ENCODE assay signal across 9 cellular contexts in the genomic region with DNA sequence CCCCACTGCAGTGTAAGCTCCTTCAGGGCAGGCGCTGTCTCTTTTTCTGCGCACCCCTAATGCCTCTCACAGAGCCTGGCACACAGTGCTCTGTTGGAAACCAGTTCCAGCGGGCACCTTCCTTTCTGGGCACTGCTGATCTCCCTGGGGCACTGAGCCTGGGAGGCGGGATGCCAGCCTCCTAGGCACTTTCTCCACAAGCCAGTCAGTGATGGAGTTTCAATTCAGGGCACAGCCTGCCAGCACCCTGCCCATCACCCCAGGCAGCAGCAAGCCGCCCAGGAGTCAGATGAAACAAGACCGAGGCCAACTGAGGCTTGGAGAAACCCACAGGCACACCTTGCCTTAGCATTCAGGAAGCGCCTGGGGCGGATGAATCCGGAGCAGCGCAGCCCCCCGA. TPM values are rescaled to one million over a fixed set of nuclear protein-coding genes. Genes with fewer than 3 reads are reported as not detected.
DNase-seq lines count a peak whose midpoint lies in the region; ATAC-seq and TF ChIP-seq lines count a peak whose summit lies in the region.
"Had no signal": no experiment of that assay in that cellular context is flagged by ENCODE, and none has a peak within 500 bp of the region (broad histone marks: within the 10 kb centered on the region; RNA-seq: fewer than 3 reads in every experiment).

No MANE protein-coding gene starts in this region.

- H2BK5ac ChIP-seq in neuronal stem cell (ENCODE audit: low read length), result peak overlapping the region; percentile 79

- H3K9me3 Mint-ChIP-seq in CD4-positive, alpha-beta memory T cell, result peaks cover 0 to 6% (median 0%) of the 10 kb centered on the region in 8 donors
- H3K9me3 Mint-ChIP-seq: activated T-cell treated with anti-CD3 and anti-CD28 coated beads, Interleukin-2, amount 50 U/mL, for 4 hours had no signal

- no peak overlapping the region for H3K4ac ChIP-seq in neuronal stem cell (ENCODE audit: low read length)

- peaks cover 19 to 23% of the 10 kb centered on the region in 2 donors for H3K4me1 ChIP-seq in neuronal stem cell (ENCODE audit: control insufficient read depth in 2 of 2, insufficient read depth in 1 of 2, low read depth in 1 of 2, low read length in 2 of 2)
- peaks cover 11% of the 10 kb centered on the region for H3K4me1 ChIP-seq in CD4-positive, alpha-beta memory T cell (ENCODE audit: insufficient read depth, low read length)

- no peaks in the 10 kb centered on the region for H3K79me1 ChIP-seq in neuronal stem cell (ENCODE audit: low read depth, low read length)

- H3K4me3 Mint-ChIP-seq in CD4-positive, alpha-beta memory T cell, result no peak overlapping the region
- H3K4me3 Mint-ChIP-seq: activated T-cell treated with anti-CD3 and anti-CD28 coated beads, Interleukin-2, amount 50 U/mL, for 4 hours had no signal

- H3K4me3 ChIP-seq in AG09309 (ENCODE audit: control insufficient read depth, low read depth, low read length) (peak overlapping the region; percentile 22), neuronal stem cell (ENCODE audit: low read length in 2 of 2) (peak overlapping the region; percentile 29 to 71)
- no peak overlapping the region for H3K4me3 ChIP-seq in CD4-positive, alpha-beta memory T cell (ENCODE audit: low read length in 2 of 2)

- H2BK15ac ChIP-seq in neuronal stem cell (ENCODE audit: low read length), result peak overlapping the region; percentile 90

- no peaks in the 10 kb centered on the region for H3K36me3 ChIP-seq in neuronal stem cell (replicated peaks in 1 of 2; ENCODE audit: control insufficient read depth in 2 of 2, insufficient read depth in 2 of 2, low read length in 2 of 2)
- H3K36me3 ChIP-seq in CD4-positive, alpha-beta memory T cell (ENCODE audit: insufficient read depth, low read length), result no peaks in the 10 kb centered on the region

- intact Hi-C loops in left cardiac atrium (cut with DNase I), result no loop called here
- intact Hi-C loops in CD4-positive, alpha-beta memory T cell (cut with micrococcal nuclease), result no loop called here

- CTCF ChIA-PET in CD4-positive, alpha-beta memory T cell (lab: Charles Lee; ENCODE audit: partially characterized antibody), result interaction anchor here (0.9 to 1.0 kb wide), 2 partner anchors 42 to 46 kb away, joined by 3 read pairs; no protein-coding TSS in a partner anchor

- no peak overlapping the region for H3K27ac Mint-ChIP-seq in CD4-positive, alpha-beta memory T cell

- H4K8ac ChIP-seq in neuronal stem cell (ENCODE audit: low read depth, low read length), result no peak overlapping the region

- H3K27me3 Mint-ChIP-seq in CD4-positive, alpha-beta memory T cell, result peaks cover 18 to 21% of the 10 kb centered on the region in 2 donors

- no CpG with 5 or more reads among the region's 11 CpGs for WGBS in neuronal stem cell (ENCODE audit: extremely low coverage in 2 of 2, insufficient read length in 2 of 2, insufficient replicate concordance in 1 of 2), 2 donors

- no peak for TF ChIP-seq CTCF in AG09309 (IDR thresholded peaks at IDR 0.05; ENCODE audit: control insufficient read depth, insufficient read depth, low read depth, low read length, missing control alignments)

- peak overlapping the region; percentile 84 for H3K18ac ChIP-seq in neuronal stem cell (ENCODE audit: low read length)

- H3K27ac ChIP-seq in angular gyrus (ENCODE audit: low read depth, low read length), result peak overlapping the region; percentile 33
- H3K27ac ChIP-seq in neuronal stem cell (replicated peaks; ENCODE audit: low read length), result peak overlapping the region; percentile 78
- H3K27ac ChIP-seq in CD4-positive, alpha-beta memory T cell (ENCODE audit: low read depth, low read length), result no peak overlapping the region

- POLR2A ChIA-PET in CD4-positive, alpha-beta memory T cell (lab: Charles Lee; ENCODE audit: partially characterized antibody), result interaction anchor here (1.0 to 3.1 kb wide), 4 partner anchors 9 to 47 kb away, joined by 3 to 10 read pairs (median 4); no protein-coding TSS in a partner anchor

- peak overlapping the region; percentile 23 for H3K14ac ChIP-seq in neuronal stem cell (ENCODE audit: low read length)

- H2BK120ac ChIP-seq in neuronal stem cell (ENCODE audit: low read depth, low read length), result peak overlapping the region; percentile 42

- H3K36me3 Mint-ChIP-seq in CD4-positive, alpha-beta memory T cell, result peaks cover 0 to 2% of the 10 kb centered on the region in 2 donors

- H3K9ac ChIP-seq in neuronal stem cell (ENCODE audit: low read depth, low read length, poor library complexity), result peak overlapping the region; percentile 39

- DNase-seq in AG09309 (ENCODE audit: low read depth) (no peak), left cardiac atrium (no peak), neuronal stem cell (ENCODE audit: low spot score) (no peak)
- DNase-seq in CD4-positive, alpha-beta memory T cell, result no peak
- DNase-seq in stimulated activated CD4-positive, alpha-beta T cell treated with anti-CD3 and anti-CD28 coated beads, Interleukin-2, amount 100 ng/mL, for 24 hours, result no peak
- DNase-seq: activated T-cell treated with anti-CD3 and anti-CD28 coated beads, Interleukin-2, amount 50 U/mL, for 4 hours had no signal

- H2BK12ac ChIP-seq in neuronal stem cell (ENCODE audit: low read length), result peak overlapping the region; percentile 59

- peak overlapping the region; percentile 93 for H2AK5ac ChIP-seq in neuronal stem cell (ENCODE audit: low read depth, low read length)

- H3K23ac ChIP-seq in neuronal stem cell (ENCODE audit: low read depth, low read length, poor library complexity), result peak overlapping the region; percentile 55

- H3K9me3 ChIP-seq in neuronal stem cell (replicated peaks in 1 of 2; ENCODE audit: control insufficient read depth in 2 of 2, insufficient read depth in 1 of 2, low read depth in 1 of 2, low read length in 2 of 2), result peaks cover 0 to 4% of the 10 kb centered on the region in 2 donors
- no peaks in the 10 kb centered on the region for H3K9me3 ChIP-seq in CD4-positive, alpha-beta memory T cell (ENCODE audit: control insufficient read depth in 1 of 2, low read length in 2 of 2)

- H2AFZ ChIP-seq in neuronal stem cell (ENCODE audit: low read length), result peak overlapping the region; percentile 77

- ATAC-seq in left cardiac atrium (peak; percentile 51 to 73), GM19467 (IDR thresholded peaks at IDR 0.05; ENCODE audit: unreplicated experiment) (no peak), GM18517 (IDR thresholded peaks at IDR 0.05; ENCODE audit: unreplicated experiment) (no peak)
- ATAC-seq: activated T-cell treated with anti-CD3 and anti-CD28 coated beads, Interleukin-2, amount 50 U/mL, for 4 hours had no signal

- no peak overlapping the region for H4K91ac ChIP-seq in neuronal stem cell (ENCODE audit: low read depth, low read length, poor library complexity)

- H3K27me3 ChIP-seq in neuronal stem cell (ENCODE audit: control insufficient read depth in 3 of 3, insufficient read depth in 3 of 3, low read depth in 1 of 3, low read length in 3 of 3), result no peaks in the 10 kb centered on the region
- no peaks in the 10 kb centered on the region for H3K27me3 ChIP-seq in CD4-positive, alpha-beta memory T cell (ENCODE audit: insufficient read depth, low read length)

- H3K4me2 ChIP-seq in neuronal stem cell (ENCODE audit: insufficient read depth, low read length, poor library complexity, severe bottlenecking), result peak overlapping the region; percentile 86

- peaks cover 13 to 28% (median 19%) of the 10 kb centered on the region in 4 donors for H3K4me1 Mint-ChIP-seq in CD4-positive, alpha-beta memory T cell

RNA-seq across cellular contexts. Expression of gene CTDSP2, which starts 5.7 kb away (rescaled TPM):
- 10 to 100 TPM; 90.6 to 97.1 TPM for total RNA-seq in left cardiac atrium
- 72.5 TPM for polyA plus RNA-seq in neuronal stem cell (2013, experiment 1 of 2)
- 71.9 TPM for polyA plus RNA-seq in neuronal stem cell (2013, experiment 2 of 2)
- 100 to 1,000 TPM; 274 to 285 TPM for total RNA-seq in CD4-positive, alpha-beta memory T cell
- 10 to 100 TPM; 57.7 to 74.8 TPM for polyA plus RNA-seq in CD4-positive, alpha-beta memory T cell

RNA-seq across cellular contexts. Expression of gene AVIL, which starts 33.7 kb away (rescaled TPM):
- total RNA-seq in left cardiac atrium, result 1 to 10 TPM; 2.7 to 2.8 TPM
- 0.15 TPM for polyA plus RNA-seq in neuronal stem cell (2013, experiment 1 of 2)
- 0.17 TPM for polyA plus RNA-seq in neuronal stem cell (2013, experiment 2 of 2)
- 10 to 100 TPM; 14.6 to 15.9 TPM for total RNA-seq in CD4-positive, alpha-beta memory T cell
- polyA plus RNA-seq in CD4-positive, alpha-beta memory T cell, result under 1 TPM in 1 of 2 donors, not detected in 1; 0.68 TPM

Comparison
In these comparisons a context has a peak if more than half of its experiments do, and no peak if none do; other contexts are left out.
1. H3K4me3 ChIP-seq: peak in AG09309 (single experiment) and neuronal stem cell (2 of 2); none in CD4-positive, alpha-beta memory T cell (0 of 2).
2. ATAC-seq: peak in left cardiac atrium (2 of 2); none in GM19467 (single experiment) and GM18517 (single experiment).
3. RNA of gene AVIL, which starts 33.7 kb away (total RNA-seq): 14.6 to 15.9 TPM in CD4-positive, alpha-beta memory T cell; 2.7 to 2.8 TPM in left cardiac atrium; every median in the first group is over 4 times any median in the second.